Comparison of ENCODE assay signal across 10 cellular contexts in genomic region chr22:46090631-46091201, GRCh38. TPM values are rescaled to one million over a fixed set of nuclear protein-coding genes. Genes with fewer than 3 reads are reported as not detected.
DNase-seq lines count a peak whose midpoint lies in the region; ATAC-seq, FAIRE-seq and TF ChIP-seq lines count a peak whose summit lies in the region.
"Had no signal": no experiment of that assay in that cellular context is flagged by ENCODE, and none has a peak within 500 bp of the region (broad histone marks: within the 10 kb centered on the region; RNA-seq: fewer than 3 reads in every experiment).

No MANE protein-coding gene starts in this region.

- H3K27ac Mint-ChIP-seq in HFFc6, result peak overlapping the region; percentile 96

- intact Hi-C loops in breast epithelium (cut with DNase I; ENCODE audit: low total_unique reads) (no loop called here), kidney (cut with DNase I) (no loop called here)

- FAIRE-seq in kidney (lab: Jason Lieb, UNC), result no peak

- no peaks in the 10 kb centered on the region for H3K36me3 ChIP-seq in breast epithelium
- peaks cover 2 to 22% of the 10 kb centered on the region in 2 donors for H3K36me3 ChIP-seq in kidney (ENCODE audit: control insufficient read depth in 1 of 2, insufficient read depth in 2 of 2, low read length in 2 of 2)
- peaks cover 0 to 71% (median 42%) of the 10 kb centered on the region in 5 donors for H3K36me3 ChIP-seq in subcutaneous abdominal adipose tissue (ENCODE audit: control insufficient read depth in 5 of 5, insufficient read depth in 5 of 5, low read length in 5 of 5)

- H3K9me3 ChIP-seq in breast epithelium, result no peaks in the 10 kb centered on the region
- no peaks in the 10 kb centered on the region for H3K9me3 ChIP-seq in kidney (ENCODE audit: control insufficient read depth in 1 of 2, low read length in 2 of 2)
- no peaks in the 10 kb centered on the region for H3K9me3 ChIP-seq in subcutaneous abdominal adipose tissue (ENCODE audit: control insufficient read depth in 5 of 5, low read length in 5 of 5)

- H3K4me3 ChIP-seq in breast epithelium (peak overlapping the region in 2 of 3 donors; percentile 67 to 85), kidney (ENCODE audit: low read length in 2 of 2) (no peak overlapping the region), subcutaneous abdominal adipose tissue (ENCODE audit: low read depth in 1 of 5, low read length in 5 of 5) (peak overlapping the region in 2 of 5 donors; percentile 14 to 18)

- peaks cover 77 to 86% of the 10 kb centered on the region in 2 donors for H3K4me1 ChIP-seq in breast epithelium
- peaks cover 73 to 84% of the 10 kb centered on the region in 2 donors for H3K4me1 ChIP-seq in kidney (ENCODE audit: control insufficient read depth in 1 of 2, insufficient read depth in 1 of 2, low read depth in 1 of 2, low read length in 2 of 2)
- H3K4me1 ChIP-seq in subcutaneous abdominal adipose tissue (ENCODE audit: control insufficient read depth in 5 of 5, insufficient read depth in 5 of 5, low read length in 5 of 5), result peaks cover 32 to 98% (median 97%) of the 10 kb centered on the region in 5 donors

- H3K4me1 Mint-ChIP-seq in HFFc6 (ENCODE audit: low read depth), result peaks cover 76% of the 10 kb centered on the region

- peak overlapping the region; percentile 63 for H3K4me3 Mint-ChIP-seq in HFFc6

- peaks cover 49% of the 10 kb centered on the region for H3K36me3 Mint-ChIP-seq in HFFc6 (ENCODE audit: low read depth)

- H3K27ac ChIP-seq in breast epithelium (peak overlapping the region; percentile 99 to 100), kidney (ENCODE audit: low read depth in 2 of 2, low read length in 2 of 2) (peak overlapping the region; percentile 91 to 94), subcutaneous abdominal adipose tissue (ENCODE audit: low read depth, low read length) (peak overlapping the region; percentile 99)

- peak; percentile 50 for DNase-seq in HFFc6
- no peak for DNase-seq in breast epithelium (ENCODE audit: low spot score in 2 of 2)
- DNase-seq in kidney, result peak; percentile 65
- no peak for DNase-seq in MV-4-11 (lab: John Stamatoyannopoulos, UW)
- DNase-seq in DMS153 (lab: John Stamatoyannopoulos, UW), result no peak
- DNase-seq in left lobe of liver (ENCODE audit: low spot score), result no peak
- DNase-seq: effector CD4-positive, alpha-beta T cell; SW 1271 had no signal

- H3K27me3 ChIP-seq in breast epithelium, result no peaks in the 10 kb centered on the region
- H3K27me3 ChIP-seq in subcutaneous abdominal adipose tissue (ENCODE audit: control insufficient read depth in 5 of 5, insufficient read depth in 4 of 5, low read length in 5 of 5), result no peaks in the 10 kb centered on the region

- no peak for ATAC-seq in GM21381 (IDR thresholded peaks at IDR 0.05; ENCODE audit: unreplicated experiment)
- no peak for ATAC-seq in left lobe of liver

- H3K9me3 Mint-ChIP-seq in HFFc6, result no peaks in the 10 kb centered on the region

- no peak for TF ChIP-seq POLR2A in breast epithelium (IDR thresholded peaks at IDR 0.05)

- H3K27me3 Mint-ChIP-seq in HFFc6 (ENCODE audit: insufficient read depth), result peaks cover 45% of the 10 kb centered on the region

- TF ChIP-seq CTCF in HFFc6 (IDR thresholded peaks at IDR 0.05) (no peak), breast epithelium (IDR thresholded peaks at IDR 0.05) (no peak), kidney (IDR thresholded peaks at IDR 0.05; ENCODE audit: borderline replicate concordance, extremely low read depth, insufficient read depth) (no peak)

- H3K9ac ChIP-seq in kidney (ENCODE audit: low read length in 2 of 2) (peak overlapping the region; percentile 49 to 69), subcutaneous abdominal adipose tissue (ENCODE audit: low read length in 5 of 5) (peak overlapping the region in 4 of 5 donors; percentile 20 to 89 (median 82))

RNA-seq across cellular contexts. Expression of gene PPARA, which starts 59.6 kb away (rescaled TPM):
- 10 to 100 TPM; 14.1 to 16.0 (median 15.1) TPM for total RNA-seq in HFFc6 (2021; fragmentation: NEBNext Ultra II Directional; extraction: Animal tissue kit (Norgen Biotek cat#: 25700))
- total RNA-seq in breast epithelium (10 to 100 TPM; 15.2 to 31.0 (median 22.3) TPM), kidney (36.8 TPM), left lobe of liver (122 TPM)
- polyA plus RNA-seq in kidney (ENCODE audit: insufficient read depth, low read depth, low replicate concordance), result 15.8 TPM

Comparison
In these comparisons a context has a peak if more than half of its experiments do, and no peak if none do; other contexts are left out.
1. DNase-seq: peak in HFFc6 (single experiment) and kidney (single experiment); none in breast epithelium (0 of 2), MV-4-11 (single experiment), DMS153 (single experiment) and left lobe of liver (single experiment).
2. H3K4me3 ChIP-seq: peak in breast epithelium (2 of 3); none in kidney (0 of 2).
3. Peak in every context shown above with its lines, with median percentiles within 50 percentile points of each other: H3K27ac ChIP-seq.